24 cellular contexts compared by ENCODE assay signal in the genomic region with DNA sequence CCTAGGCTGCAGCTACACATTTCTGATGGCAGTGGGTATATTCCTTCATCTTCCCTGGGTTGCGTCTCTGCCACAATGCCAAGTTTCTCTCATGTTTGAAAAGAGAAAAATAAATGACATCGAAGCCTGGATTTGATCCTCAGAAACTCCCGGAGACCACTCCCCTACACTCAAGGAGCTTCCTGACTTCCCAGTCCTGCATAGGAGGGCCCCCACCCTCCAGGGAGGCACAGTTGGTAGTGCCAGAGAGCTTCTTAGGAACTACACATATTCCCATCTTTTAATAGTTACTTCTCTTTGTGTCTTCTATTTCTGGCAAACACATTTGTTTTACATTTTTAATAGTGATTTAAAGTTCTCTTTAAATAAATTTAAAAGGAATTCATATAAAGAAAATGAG.
"Had no signal": no experiment of that assay in that cellular context is flagged by ENCODE, and none has a peak within 500 bp of the region (broad histone marks: within the 10 kb centered on the region; RNA-seq: fewer than 3 reads in every experiment).

No MANE protein-coding gene starts in this region.

- DNase-seq: dermis blood vessel endothelial cell; dorsolateral prefrontal cortex; effector CD4-positive, alpha-beta T cell; effector memory CD4-positive, alpha-beta T cell; endodermal cell; erythroblast; esophagus squamous epithelium; foreskin fibroblast; foreskin melanocyte; gastrocnemius medialis; glutamatergic neuron; head of caudate nucleus; heart right ventricle; hippocampal formation; left cardiac atrium; left lung; left ventricle myocardium superior; lower lobe of right lung; mesenchymal stem cell; mucosa of descending colon; naive B cell had no signal

- H3K27me3 ChIP-seq: gastrocnemius medialis had no signal

- H3K36me3 Mint-ChIP-seq: mesothelial cell of epicardium, naive B cell had no signal

- ATAC-seq: esophagus mucosa, gastrocnemius medialis, heart right ventricle, left cardiac atrium, left lung, left ventricle myocardium superior, lower lobe of right lung, mucosa of descending colon had no signal

- H3K4me3 Mint-ChIP-seq: endodermal cell, mesothelial cell of epicardium, naive B cell had no signal

- H3K4me1 Mint-ChIP-seq: mesothelial cell of epicardium, naive B cell had no signal

- H3K27ac Mint-ChIP-seq: endodermal cell, mesothelial cell of epicardium had no signal

- H3K9me3 Mint-ChIP-seq: endodermal cell, mesothelial cell of epicardium, naive B cell had no signal

- H3K4me3 ChIP-seq: coronary artery, dorsolateral prefrontal cortex, esophagus squamous epithelium, gastrocnemius medialis, heart right ventricle, left lung, lower lobe of right lung, mucosa of descending colon had no signal

- H3K36me3 ChIP-seq: esophagus squamous epithelium, gastrocnemius medialis, left lung, lower lobe of right lung had no signal
